1 cellular context compared by ENCODE assay signal in the genomic region with DNA sequence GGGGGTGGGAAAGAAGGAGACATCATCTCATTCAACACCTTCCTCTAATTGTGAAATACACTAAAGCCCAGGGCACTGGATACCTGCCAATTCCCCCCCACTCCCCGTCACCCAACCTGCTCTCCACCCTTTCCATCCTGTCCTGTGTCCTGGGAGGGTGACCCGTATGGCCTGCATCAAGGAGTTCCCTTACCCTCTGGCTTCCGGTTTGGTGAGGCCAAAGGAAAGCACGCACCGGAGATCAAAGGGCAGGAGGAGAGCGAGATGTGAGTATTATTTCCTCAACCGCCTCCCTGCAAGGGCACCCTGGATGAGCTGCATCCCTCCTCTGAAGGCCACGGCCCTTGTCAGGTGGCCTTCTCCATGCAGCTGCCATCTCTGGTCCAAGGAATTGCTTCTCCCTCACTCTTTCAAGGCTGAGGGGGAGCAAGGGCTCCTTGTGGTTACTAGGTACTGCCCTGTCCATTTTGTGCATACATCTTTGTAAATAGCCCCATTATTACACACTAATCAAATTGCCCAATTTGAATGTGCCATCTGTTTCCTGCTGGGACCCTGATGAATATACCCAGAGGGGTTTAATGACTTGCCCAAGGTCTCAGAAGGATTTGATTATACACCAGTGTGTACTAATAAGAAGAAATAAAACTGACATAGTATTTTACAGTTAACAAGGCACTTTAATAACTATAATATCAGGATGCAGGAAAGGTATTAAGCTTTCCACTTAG.
TF ChIP-seq lines count a peak whose summit lies in the region.

No MANE protein-coding gene starts in this region.

TF ChIP-seq in HepG2, 621 proteins besides CTCF, POLR2A, EP300 and RAD21 (continued from another document):
- TF ChIP-seq SMAD1 (CRISPR knock-in tag; IDR thresholded peaks at IDR 0.05; ENCODE audit: borderline replicate concordance, low read depth) (no peak), GATAD2A (CRISPR knock-in tag; IDR thresholded peaks at IDR 0.05) (peak; percentile 61; the same call in 1 of the 2 replicates), RARA (CRISPR knock-in tag; IDR thresholded peaks at IDR 0.05) (peak; percentile 49), ZBTB7A (CRISPR knock-in tag; IDR thresholded peaks at IDR 0.05) (no peak), ETV5 (CRISPR knock-in tag; IDR thresholded peaks at IDR 0.05; ENCODE audit: borderline replicate concordance) (peak; percentile 72; the same call in 1 of the 2 replicates), HMG20A (CRISPR knock-in tag; IDR thresholded peaks at IDR 0.05; ENCODE audit: borderline replicate concordance) (peak; percentile 76; the same call in 1 of the 2 replicates), ZBTB33 (CRISPR knock-in tag; IDR thresholded peaks at IDR 0.05) (no peak), ZBTB49 (CRISPR knock-in tag; IDR thresholded peaks at IDR 0.05; ENCODE audit: borderline replicate concordance) (no peak), ARID5B (CRISPR knock-in tag; IDR thresholded peaks at IDR 0.05) (peak; percentile 61), ZNF780A (CRISPR knock-in tag; IDR thresholded peaks at IDR 0.05) (no peak), FOSL2 (CRISPR knock-in tag; IDR thresholded peaks at IDR 0.05) (peak; percentile 23; the same call in 1 of the 2 replicates), FOXA3 (CRISPR knock-in tag; IDR thresholded peaks at IDR 0.05) (peak; percentile 36; the same call in 1 of the 2 replicates), GPBP1L1 (CRISPR knock-in tag; IDR thresholded peaks at IDR 0.05) (no peak), PATZ1 (CRISPR knock-in tag; IDR thresholded peaks at IDR 0.05) (no peak), ELF1 (CRISPR knock-in tag; IDR thresholded peaks at IDR 0.05) (0 out of 2 replicates have a peak, but pooled peaks have one; percentile 41), TBX2 (CRISPR knock-in tag; IDR thresholded peaks at IDR 0.05; ENCODE audit: borderline replicate concordance) (0 out of 2 replicates have a peak, but pooled peaks have one; percentile 26), YY1 (IDR thresholded peaks at IDR 0.05; ENCODE audit: insufficient read depth, insufficient replicate concordance, low read depth, low read length) (no peak), ZNF772 (CRISPR knock-in tag; IDR thresholded peaks at IDR 0.05) (no peak), HNF4A (CRISPR knock-in tag; IDR thresholded peaks at IDR 0.05) (peak; percentile 28; the same call in 1 of the 2 replicates), SOX6 (IDR thresholded peaks at IDR 0.05) (no peak), SOX6 (CRISPR knock-in tag; IDR thresholded peaks at IDR 0.05) (no peak), GABPA (IDR thresholded peaks at IDR 0.05; ENCODE audit: low read depth, low read length) (0 out of 2 replicates have a peak, but pooled peaks have one; percentile 15), GABPA (CRISPR knock-in tag; IDR thresholded peaks at IDR 0.05; ENCODE audit: low read depth) (peak; percentile 70), TCF7 (IDR thresholded peaks at IDR 0.05; ENCODE audit: low read depth) (peak; percentile 50; the same call in 1 of the 2 replicates), CREB1 (IDR thresholded peaks at IDR 0.05) (no peak), CREB1 (CRISPR knock-in tag; IDR thresholded peaks at IDR 0.05) (peak; percentile 24; the same call in 1 of the 2 replicates), NR2F1 (CRISPR knock-in tag; IDR thresholded peaks at IDR 0.05) (peak in 1 of 2 experiments; percentile 53; a peak in 1 of 4 replicates), RFX3 (CRISPR knock-in tag; IDR thresholded peaks at IDR 0.05) (no peak), GABPB1 (CRISPR knock-in tag; IDR thresholded peaks at IDR 0.05) (peak; percentile 63)
- TF ChIP-seq, protein P1, sequence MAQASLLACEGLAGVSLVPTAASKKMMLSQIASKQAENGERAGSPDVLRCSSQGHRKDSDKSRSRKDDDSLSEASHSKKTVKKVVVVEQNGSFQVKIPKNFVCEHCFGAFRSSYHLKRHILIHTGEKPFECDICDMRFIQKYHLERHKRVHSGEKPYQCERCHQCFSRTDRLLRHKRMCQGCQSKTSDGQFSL (CRISPR knock-in tag; IDR thresholded peaks at IDR 0.05): peak; percentile 51; the same call in 1 of the 2 replicates
